7 cellular contexts compared by ENCODE assay signal in genomic region chr17:78144736-78145641, GRCh38. TPM values are rescaled to one million over a fixed set of nuclear protein-coding genes. Genes with fewer than 3 reads are reported as not detected.
DNase-seq lines count a peak whose midpoint lies in the region; ATAC-seq lines count a peak whose summit lies in the region.
"Had no signal": no experiment of that assay in that cellular context is flagged by ENCODE, and none has a peak within 500 bp of the region (broad histone marks: within the 10 kb centered on the region; RNA-seq: fewer than 3 reads in every experiment).

No MANE protein-coding gene starts in this region.

- DNase-seq in activated CD4-positive, alpha-beta T cell treated with anti-CD3 and anti-CD28 coated beads, Interleukin-2, amount 10 ng/mL, durations not matched to agents 7 days and 5 days = no peak
- no peak for DNase-seq in activated CD4-positive, alpha-beta T cell treated with anti-CD3 and anti-CD28 coated beads, Interleukin-2, amount 50 U/mL, for 48 hours
- DNase-seq in left lobe of liver (ENCODE audit: low spot score) = peak; percentile 75
- DNase-seq in stimulated activated CD4-positive, alpha-beta T cell treated with anti-CD3 and anti-CD28 coated beads, Interleukin-4, amount 100 ng/mL, for 4 hours = no peak
- DNase-seq in activated gamma-delta T cell (lab: John Stamatoyannopoulos, UW) = no peak
- DNase-seq: NCI-H2081 treated with DMSO at 0.1 percent for 48 hours had no signal

- no peaks in the 10 kb centered on the region for H3K4me1 ChIP-seq in urinary bladder (ENCODE audit: insufficient read depth)

- CTCF ChIA-PET in activated CD4-positive, alpha-beta T cell treated with anti-CD3 and anti-CD28 coated beads, Interleukin-2, amount 10 ng/mL, durations not matched to agents 7 days and 5 days (lab: Charles Lee) = interaction anchor here (0.7 to 0.9 kb wide), 3 partner anchors 10 to 19 kb away, joined by 3 to 4 read pairs (median 3); no protein-coding TSS in a partner anchor

- no peaks in the 10 kb centered on the region for H3K27me3 Mint-ChIP-seq in activated CD4-positive, alpha-beta T cell treated with anti-CD3 and anti-CD28 coated beads, Interleukin-2, amount 10 ng/mL, durations not matched to agents 7 days and 5 days

- H3K36me3 Mint-ChIP-seq in activated CD4-positive, alpha-beta T cell treated with anti-CD3 and anti-CD28 coated beads, Interleukin-2, amount 10 ng/mL, durations not matched to agents 7 days and 5 days (ENCODE audit: low read depth) = peaks cover 20% of the 10 kb centered on the region

- no peaks in the 10 kb centered on the region for H3K9me3 Mint-ChIP-seq in activated CD4-positive, alpha-beta T cell treated with anti-CD3 and anti-CD28 coated beads, Interleukin-2, amount 10 ng/mL, durations not matched to agents 7 days and 5 days

- peak; percentile 68 for ATAC-seq in left lobe of liver

- POLR2A ChIA-PET in activated CD4-positive, alpha-beta T cell treated with anti-CD3 and anti-CD28 coated beads, Interleukin-2, amount 10 ng/mL, durations not matched to agents 7 days and 5 days (lab: Charles Lee) = no interaction called here

- no peak overlapping the region for H3K4me3 ChIP-seq in urinary bladder (ENCODE audit: low read depth, low read length)

- WGBS in urinary bladder = 60% methylated on average over 18 of the region's 18 CpGs

- peak overlapping the region; percentile 47 for H3K27ac ChIP-seq in urinary bladder (ENCODE audit: low read depth)

- no peaks in the 10 kb centered on the region for H3K36me3 ChIP-seq in urinary bladder (ENCODE audit: insufficient read depth)

- H3K4me3 Mint-ChIP-seq in activated CD4-positive, alpha-beta T cell treated with anti-CD3 and anti-CD28 coated beads, Interleukin-2, amount 10 ng/mL, durations not matched to agents 7 days and 5 days = no peak overlapping the region

- peaks cover 25% of the 10 kb centered on the region for H3K4me1 Mint-ChIP-seq in activated CD4-positive, alpha-beta T cell treated with anti-CD3 and anti-CD28 coated beads, Interleukin-2, amount 10 ng/mL, durations not matched to agents 7 days and 5 days

- peak overlapping the region; percentile 57 for H3K27ac Mint-ChIP-seq in activated CD4-positive, alpha-beta T cell treated with anti-CD3 and anti-CD28 coated beads, Interleukin-2, amount 10 ng/mL, durations not matched to agents 7 days and 5 days

RNA-seq across cellular contexts. Expression of gene C17orf99, which starts 1.2 kb away (rescaled TPM):
- not detected for total RNA-seq in activated CD4-positive, alpha-beta T cell treated with anti-CD3 and anti-CD28 coated beads, Interleukin-2, amount 10 ng/mL, durations not matched to agents 7 days and 5 days
- total RNA-seq in left lobe of liver = not detected
- total RNA-seq in urinary bladder = 0.63 TPM
- not detected for polyA plus RNA-seq in urinary bladder

RNA-seq across cellular contexts. Expression of gene TMC8, which starts 14.4 kb away (rescaled TPM):
- 100 to 1,000 TPM; 331 to 364 TPM for total RNA-seq in activated CD4-positive, alpha-beta T cell treated with anti-CD3 and anti-CD28 coated beads, Interleukin-2, amount 10 ng/mL, durations not matched to agents 7 days and 5 days
- total RNA-seq in left lobe of liver = 3.9 TPM
- total RNA-seq in urinary bladder = 2.7 TPM
- polyA plus RNA-seq in urinary bladder = 3.6 TPM

RNA-seq across cellular contexts. Expression of gene TMC6, which starts 16.4 kb away (rescaled TPM):
- total RNA-seq in activated CD4-positive, alpha-beta T cell treated with anti-CD3 and anti-CD28 coated beads, Interleukin-2, amount 10 ng/mL, durations not matched to agents 7 days and 5 days = 100 to 1,000 TPM; 414 to 438 TPM
- total RNA-seq in left lobe of liver = 14.6 TPM
- 19.5 TPM for total RNA-seq in urinary bladder
- polyA plus RNA-seq in urinary bladder = 23.4 TPM

RNA-seq across cellular contexts. Expression of gene SYNGR2, which starts 23.4 kb away (rescaled TPM):
- 10 to 100 TPM; 49.7 to 57.6 TPM for total RNA-seq in activated CD4-positive, alpha-beta T cell treated with anti-CD3 and anti-CD28 coated beads, Interleukin-2, amount 10 ng/mL, durations not matched to agents 7 days and 5 days
- total RNA-seq in left lobe of liver (44.1 TPM), urinary bladder (15.0 TPM)
- polyA plus RNA-seq in urinary bladder = 79.7 TPM

RNA-seq across cellular contexts. Expression of gene TK1, which starts 41.9 kb away (rescaled TPM):
- 100 to 1,000 TPM; 121 to 136 TPM for total RNA-seq in activated CD4-positive, alpha-beta T cell treated with anti-CD3 and anti-CD28 coated beads, Interleukin-2, amount 10 ng/mL, durations not matched to agents 7 days and 5 days
- 2.6 TPM for total RNA-seq in left lobe of liver
- 16.2 TPM for total RNA-seq in urinary bladder
- polyA plus RNA-seq in urinary bladder = 3.2 TPM

Comparison
In these comparisons a context has a peak if more than half of its experiments do, and no peak if none do; other contexts are left out.
1. RNA of gene TMC8, which starts 14.4 kb away (total RNA-seq): 331 to 364 TPM in activated CD4-positive, alpha-beta T cell treated with anti-CD3 and anti-CD28 coated beads, Interleukin-2, amount 10 ng/mL, durations not matched to agents 7 days and 5 days; 3.9 TPM in left lobe of liver (single experiment) and 2.7 TPM in urinary bladder (single experiment); every median in the first group is over 10 times any median in the second.
2. RNA of gene TMC6, which starts 16.4 kb away (total RNA-seq): 414 to 438 TPM in activated CD4-positive, alpha-beta T cell treated with anti-CD3 and anti-CD28 coated beads, Interleukin-2, amount 10 ng/mL, durations not matched to agents 7 days and 5 days; 19.5 TPM in urinary bladder (single experiment) and 14.6 TPM in left lobe of liver (single experiment); every median in the first group is over 10 times any median in the second.